In the genomic region with DNA sequence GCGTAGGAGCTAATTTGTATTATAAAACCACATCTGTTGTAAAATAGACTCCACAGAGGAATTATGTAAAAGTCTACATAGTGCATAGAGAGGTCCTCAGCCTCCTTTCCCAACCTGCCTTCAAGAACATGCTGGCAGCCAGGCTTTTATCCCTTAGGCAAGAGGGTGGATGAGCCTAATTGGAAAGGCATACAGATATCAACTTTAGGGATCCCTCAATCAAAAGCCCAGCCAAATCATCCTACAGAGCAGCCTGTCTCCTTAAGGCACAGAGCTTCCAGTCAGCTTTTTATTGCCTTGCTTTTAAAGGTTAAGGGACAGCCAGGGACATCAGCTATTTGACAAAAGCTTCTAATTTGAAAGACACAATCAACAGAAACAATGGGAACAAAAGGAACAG, we compare ENCODE assay signal across 15 cellular contexts. TPM values are rescaled to one million over a fixed set of nuclear protein-coding genes. Genes with fewer than 3 reads are reported as not detected.
A peak's percentile ranks its signal among the peaks of the same experiment; 100 is the strongest.
DNase-seq lines count a peak whose midpoint lies in the region; ATAC-seq and TF ChIP-seq lines count a peak whose summit lies in the region.
"Had no signal": no experiment of that assay in that cellular context is flagged by ENCODE, and none has a peak within 500 bp of the region (broad histone marks: within the 10 kb centered on the region; RNA-seq: fewer than 3 reads in every experiment).

No MANE protein-coding gene starts in this region.

- no peaks in the 10 kb centered on the region for H3K9me3 ChIP-seq in CD4-positive, alpha-beta T cell (ENCODE audit: control insufficient read depth, low read length)
- H3K9me3 ChIP-seq in GM23248 (ENCODE audit: low read depth) = no peaks in the 10 kb centered on the region
- H3K9me3 ChIP-seq in RWPE2 (ENCODE audit: severe bottlenecking) = no peaks in the 10 kb centered on the region
- no peaks in the 10 kb centered on the region for H3K9me3 ChIP-seq in left lung
- H3K9me3 ChIP-seq in right lobe of liver = no peaks in the 10 kb centered on the region
- H3K9me3 ChIP-seq: psoas muscle, uterus had no signal

- no peaks in the 10 kb centered on the region for H4K20me1 ChIP-seq in GM23248 (ENCODE audit: insufficient read depth)

- ATAC-seq in CD4-positive, alpha-beta T cell (ENCODE audit: poor library complexity) = no peak
- no peak for ATAC-seq in RWPE2 (ENCODE audit: low read depth)
- ATAC-seq in left lung = peak; percentile 3
- no peak for ATAC-seq in right lobe of liver
- ATAC-seq: left cardiac atrium, psoas muscle had no signal

- no peaks in the 10 kb centered on the region for H3K27me3 Mint-ChIP-seq in CD4-positive, alpha-beta T cell

- no peak for TF ChIP-seq CTCF in CD4-positive, alpha-beta T cell (IDR thresholded peaks at IDR 0.05)
- TF ChIP-seq CTCF in RWPE2 (IDR thresholded peaks at IDR 0.05; ENCODE audit: poor library complexity, severe bottlenecking) = no peak
- no peak for TF ChIP-seq CTCF in left lung (IDR thresholded peaks at IDR 0.05)
- no peak for TF ChIP-seq CTCF in right lobe of liver (IDR thresholded peaks at IDR 0.05)

- H3K27ac Mint-ChIP-seq in CD4-positive, alpha-beta T cell = peak overlapping the region; percentile 92

- POLR2A ChIA-PET in CD4-positive, alpha-beta T cell (lab: Charles Lee) = interaction anchor here (0.6 to 1.9 kb wide), 9 partner anchors 9 to 965 kb away, joined by 3 to 6 read pairs (median 5); no protein-coding TSS in a partner anchor

- no peak for TF ChIP-seq POLR2A in right lobe of liver (IDR thresholded peaks at IDR 0.05)

- intact Hi-C loops in CD4-positive, alpha-beta T cell (cut with DNase I, micrococcal nuclease) = loop anchor here in 1 of 2 experiments (10.0 kb wide), 1 partner anchor 591 kb away; a partner anchor contains a TSS
- intact Hi-C loops in left lung (cut with DNase I) (loop anchor here in 1 of 2 donors (5.0 kb wide), 1 partner anchor 972 kb away; no protein-coding TSS in a partner anchor), right lobe of liver (cut with DNase I) (no loop called here)

- peaks cover 2% of the 10 kb centered on the region; the same call in 1 of the 2 replicates for H3F3A ChIP-seq in GM23248 (ENCODE audit: insufficient read depth)

- no peaks in the 10 kb centered on the region for H3K36me3 Mint-ChIP-seq in CD4-positive, alpha-beta T cell (ENCODE audit: low read depth)

- H3K4me1 ChIP-seq in GM23248 (ENCODE audit: insufficient read depth) (peaks cover 23% of the 10 kb centered on the region), RWPE2 (ENCODE audit: insufficient read depth, poor library complexity, severe bottlenecking) (peaks cover 41% of the 10 kb centered on the region), left lung (peaks cover 10 to 13% of the 10 kb centered on the region in 2 donors), right lobe of liver (no peaks in the 10 kb centered on the region)
- H3K4me1 ChIP-seq: psoas muscle, uterus had no signal

- H3K4me1 Mint-ChIP-seq in CD4-positive, alpha-beta T cell (ENCODE audit: low read depth) = peaks cover 46% of the 10 kb centered on the region

- H3K79me2 ChIP-seq in GM23248 (ENCODE audit: insufficient read depth) = no peaks in the 10 kb centered on the region

- no peaks in the 10 kb centered on the region for H3K27me3 ChIP-seq in CD4-positive, alpha-beta T cell (ENCODE audit: control insufficient read depth, insufficient read depth, low read length)
- H3K27me3 ChIP-seq in GM23248 (replicated peaks; ENCODE audit: insufficient read depth) (no peaks in the 10 kb centered on the region), RWPE2 (ENCODE audit: insufficient read depth, poor library complexity, severe bottlenecking) (no peaks in the 10 kb centered on the region), left lung (no peaks in the 10 kb centered on the region), right lobe of liver (no peaks in the 10 kb centered on the region)
- H3K27me3 ChIP-seq: uterus had no signal

- WGBS in GM23248 (ENCODE audit: low coverage in 1 of 2, low lambda C conversion rate in 2 of 2, missing lambda C conversion rate in 2 of 2), 2 experiments = 63 to 65% methylated on average over 1 of the region's 1 CpG
- WGBS in right lobe of liver (ENCODE audit: insufficient coverage, low coverage, low lambda C conversion rate, missing lambda C conversion rate) = 56% methylated on average over 1 of the region's 1 CpG

- peak overlapping the region; percentile 44 for H3K4me3 Mint-ChIP-seq in CD4-positive, alpha-beta T cell

- in situ Hi-C loops in GM23248 (cut with MboI) = loop anchor here (5.0 kb wide), 1 partner anchor 967 kb away; a partner anchor contains a TSS

- no peaks in the 10 kb centered on the region for H3K9me2 ChIP-seq in GM23248 (ENCODE audit: insufficient read depth)

- peak overlapping the region; percentile 56; the same call in 1 of the 2 replicates for H2AFZ ChIP-seq in GM23248

- no peaks in the 10 kb centered on the region for H3K9me3 Mint-ChIP-seq in CD4-positive, alpha-beta T cell
- H3K9me3 Mint-ChIP-seq: stimulated activated naive CD8-positive, alpha-beta T cell treated with anti-CD3 and anti-CD28 coated beads, Interleukin-15, amount 100 ng/mL, for 72 hours had no signal

- CTCF ChIA-PET in CD4-positive, alpha-beta T cell (lab: Charles Lee) = no interaction called here

- H3K9ac ChIP-seq in GM23248 = no peak overlapping the region

- DNase-seq in CD4-positive, alpha-beta T cell = no peak
- DNase-seq in GM23248 (no peak), RWPE2 (ENCODE audit: low spot score) (no peak), left lung (no peak), NK-92 (lab: John Stamatoyannopoulos, UW; ENCODE audit: unreplicated experiment) (no peak), C1 segment of cervical spinal cord (lab: John Stamatoyannopoulos, UW) (no peak), right lobe of liver (no peak)
- DNase-seq in activated CD4-positive, alpha-beta T cell treated with anti-CD3 and anti-CD28 coated beads, Interleukin-2, amount 50 U/mL, for 48 hours = no peak
- DNase-seq: left cardiac atrium; psoas muscle; stimulated activated CD4-positive, alpha-beta T cell treated with anti-CD3 and anti-CD28 coated beads, Interleukin-12 subunit alpha, Interleukin-12 subunit beta, amount 100 ng/mL, for 4 hours; stimulated activated naive CD8-positive, alpha-beta T cell treated with anti-CD3 and anti-CD28 coated beads, Interleukin-15, amount 100 ng/mL, for 72 hours; uterus had no signal

- no peak overlapping the region for H3K4me2 ChIP-seq in GM23248 (ENCODE audit: unreplicated experiment)

- H3K36me3 ChIP-seq in GM23248 (ENCODE audit: low read depth) (no peaks in the 10 kb centered on the region), RWPE2 (ENCODE audit: low read depth) (no peaks in the 10 kb centered on the region), left lung (no peaks in the 10 kb centered on the region), right lobe of liver (no peaks in the 10 kb centered on the region)
- H3K36me3 ChIP-seq: uterus had no signal

- no peak overlapping the region for H3K4me3 ChIP-seq in GM23248
- H3K4me3 ChIP-seq in RWPE2 (ENCODE audit: severe bottlenecking) = no peak overlapping the region
- H3K4me3 ChIP-seq in left lung = no peak overlapping the region
- no peak overlapping the region for H3K4me3 ChIP-seq in right lobe of liver
- H3K4me3 ChIP-seq: psoas muscle, uterus had no signal

- H3K27ac ChIP-seq in CD4-positive, alpha-beta T cell (ENCODE audit: low read depth, low read length) = no peak overlapping the region
- H3K27ac ChIP-seq in GM23248 (no peak overlapping the region), RWPE2 (ENCODE audit: poor library complexity, severe bottlenecking) (peak overlapping the region; percentile 82), left lung (peak overlapping the region in 1 of 2 donors; percentile 43), right lobe of liver (no peak overlapping the region)
- H3K27ac ChIP-seq: psoas muscle, uterus, VCaP had no signal

RNA-seq across cellular contexts. Expression of a gene that starts 13.1 kb away (rescaled TPM):
- total RNA-seq in CD4-positive, alpha-beta T cell = not detected
- 0.11 and 0.76 TPM in 2 replicates for total RNA-seq in GM23248 (2014; rRNA removed; shearing (Covaris generic))
- 0.24 and 0.34 TPM in 2 replicates for polyA plus RNA-seq in GM23248 (2016; fragmentation: Nextera tagmentation; extraction: Ambion mirVana)
- total RNA-seq in left lung = under 1 TPM; 0.16 to 0.29 TPM
- total RNA-seq in right lobe of liver = not detected
- total RNA-seq: activated CD8-positive, alpha-beta memory T cell treated with anti-CD3 and anti-CD28 coated beads for 36 hours; left cardiac atrium; psoas muscle; uterus had no signal
- polyA plus RNA-seq: psoas muscle had no signal
